ENCODE assay signal across 35 cellular contexts in genomic region chr9:33273972-33274328, GRCh38. TPM values are rescaled to one million over a fixed set of nuclear protein-coding genes. Genes with fewer than 3 reads are reported as not detected.
DNase-seq lines count a peak whose midpoint lies in the region; ATAC-seq and TF ChIP-seq lines count a peak whose summit lies in the region.
"Had no signal": no experiment of that assay in that cellular context is flagged by ENCODE, and none has a peak within 500 bp of the region (broad histone marks: within the 10 kb centered on the region; RNA-seq: fewer than 3 reads in every experiment).

No MANE protein-coding gene starts in this region.

- peak; percentile 52 for DNase-seq in Caki2 (ENCODE audit: low read depth)
- peak; percentile 69 for DNase-seq in HT1080 (ENCODE audit: low read depth)
- DNase-seq in kidney tubule cell (ENCODE audit: low spot score), result peak; percentile 44
- DNase-seq in heart right ventricle, result no peak
- no peak for DNase-seq in GM10266 (ENCODE audit: extremely low spot score)
- no peak for DNase-seq in NCI-H345 (lab: John Stamatoyannopoulos, UW)
- DNase-seq: activated CD4-positive, alpha-beta T cell treated with anti-CD3 and anti-CD28 coated beads, Interleukin-2, amount 10 ng/mL, durations not matched to agents 24 days and 14 days; activated CD8-positive, alpha-beta memory T cell treated with anti-CD3 and anti-CD28 coated beads for 24 hours; activated T-cell treated with anti-CD3 and anti-CD28 coated beads for 4 hours; adrenal gland; BE2C; CD8-positive, alpha-beta T cell; hypothalamus; mammary epithelial cell; NCI-H1694; NCI-H82; pancreas; SIG-M5; stimulated activated CD4-positive, alpha-beta T cell treated with anti-CD3 and anti-CD28 coated beads, Interleukin-2, amount 100 ng/mL, for 24 hours; stimulated activated CD8-positive, alpha-beta memory T cell treated with anti-CD3 and anti-CD28 coated beads, Interleukin-4, amount 100 ng/mL, for 48 hours; SW 1271; T1000; tibial artery had no signal

- peaks cover 5% of the 10 kb centered on the region for H3K4me1 Mint-ChIP-seq in activated T-helper 17 cell treated with anti-CD3 and anti-CD28 coated beads, Interleukin-2, amount 50 U/mL, for 72 hours

- H3K27ac Mint-ChIP-seq in activated T-helper 17 cell treated with anti-CD3 and anti-CD28 coated beads, Interleukin-2, amount 50 U/mL, for 72 hours, result peak overlapping the region; percentile 4
- H3K27ac Mint-ChIP-seq: CD8-positive, alpha-beta T cell had no signal

- WGBS in heart right ventricle, 2 donors, result 69 to 98% methylated on average over 2 of the region's 2 CpGs

- no peak overlapping the region for H3K4me3 ChIP-seq in heart right ventricle
- H3K4me3 ChIP-seq: adrenal gland, gastroesophageal sphincter, pancreas, smooth muscle cell, tibial artery, vagina had no signal

- intact Hi-C loops in heart right ventricle (cut with DNase I), result loop anchor here in 2 of 10 donors (10.0 kb wide), 2 partner anchors 61 to 71 kb away; no protein-coding TSS in a partner anchor

- H3K36me3 ChIP-seq in heart right ventricle, result peaks cover 3 to 100% (median 79%) of the 10 kb centered on the region in 9 donors

- no peak overlapping the region for H3K27ac ChIP-seq in heart right ventricle
- H3K27ac ChIP-seq: adrenal gland, gastroesophageal sphincter, pancreas, tibial artery, vagina had no signal

- H3K4me3 Mint-ChIP-seq in activated T-helper 17 cell treated with anti-CD3 and anti-CD28 coated beads, Interleukin-2, amount 50 U/mL, for 72 hours, result no peak overlapping the region
- H3K4me3 Mint-ChIP-seq: activated CD4-positive, alpha-beta T cell treated with anti-CD3 and anti-CD28 coated beads, Interleukin-2, amount 10 ng/mL, durations not matched to agents 24 days and 14 days; CD8-positive, alpha-beta T cell had no signal

- H3K27me3 Mint-ChIP-seq in activated T-helper 17 cell treated with anti-CD3 and anti-CD28 coated beads, Interleukin-2, amount 50 U/mL, for 72 hours, result no peaks in the 10 kb centered on the region
- H3K27me3 Mint-ChIP-seq: activated CD4-positive, alpha-beta T cell treated with anti-CD3 and anti-CD28 coated beads, Interleukin-2, amount 10 ng/mL, durations not matched to agents 24 days and 14 days had no signal

- no peaks in the 10 kb centered on the region for H3K4me1 ChIP-seq in heart right ventricle
- H3K4me1 ChIP-seq: adrenal gland, BE2C, gastroesophageal sphincter, pancreas, tibial artery, vagina had no signal

- H3K27me3 ChIP-seq in heart right ventricle, result no peaks in the 10 kb centered on the region
- H3K27me3 ChIP-seq: adrenal gland, BE2C, gastroesophageal sphincter, pancreas, tibial artery, vagina had no signal

- H3K9me3 ChIP-seq in heart right ventricle, result no peaks in the 10 kb centered on the region
- H3K9me3 ChIP-seq: adrenal gland, BE2C, gastroesophageal sphincter, pancreas, tibial artery, vagina had no signal

- ATAC-seq in activated T-helper 17 cell treated with anti-CD3 and anti-CD28 coated beads, Interleukin-2, amount 50 U/mL, for 72 hours (replicated peaks), result no peak
- ATAC-seq in heart right ventricle, result no peak
- ATAC-seq in HG02571 (IDR thresholded peaks at IDR 0.05; ENCODE audit: unreplicated experiment), result no peak
- ATAC-seq: CD8-positive, alpha-beta T cell; gastroesophageal sphincter; HCT116; HepG2; pancreas had no signal

- in situ Hi-C loops in Caki2 (cut with HindIII; ENCODE audit: low pct_unique_long_range_greater_than_20kb, low sequenced_read_pairs), result no loop called here

- TF ChIP-seq CTCF in heart right ventricle (IDR thresholded peaks at IDR 0.05) (no peak), GM10266 (IDR thresholded peaks at IDR 0.05; ENCODE audit: control insufficient read depth, insufficient read depth, low read depth, missing control alignments) (no peak)

- H3K36me3 Mint-ChIP-seq in activated T-helper 17 cell treated with anti-CD3 and anti-CD28 coated beads, Interleukin-2, amount 50 U/mL, for 72 hours (ENCODE audit: low read depth), result peaks cover 98% of the 10 kb centered on the region

- no peaks in the 10 kb centered on the region for H3K9me3 Mint-ChIP-seq in activated T-helper 17 cell treated with anti-CD3 and anti-CD28 coated beads, Interleukin-2, amount 50 U/mL, for 72 hours
- H3K9me3 Mint-ChIP-seq: activated CD4-positive, alpha-beta T cell treated with anti-CD3 and anti-CD28 coated beads, Interleukin-2, amount 10 ng/mL, durations not matched to agents 24 days and 14 days; CD8-positive, alpha-beta T cell had no signal

RNA-seq across cellular contexts. Expression of gene CHMP5, which starts 9.1 kb away (rescaled TPM):
- 87.3 and 121 TPM in 2 replicates for total RNA-seq in Caki2 (2014; rRNA removed; shearing (Covaris generic); ENCODE audit: low replicate concordance)
- total RNA-seq in HT1080 (2014; rRNA removed; shearing (Covaris generic)), result 86.5 and 87.5 TPM in 2 replicates
- polyA plus RNA-seq in HT1080 (2015; cell fraction: cytosol; rRNA removed), result 124 and 136 TPM in 2 replicates
- 100 and 103 TPM in 2 replicates for polyA plus RNA-seq in HT1080 (2015; cell fraction: nucleus; rRNA removed)
- total RNA-seq in activated T-helper 17 cell treated with anti-CD3 and anti-CD28 coated beads, Interleukin-2, amount 50 U/mL, for 72 hours, result 10 to 100 TPM; 54.7 to 70.0 TPM
- 10 to 100 TPM; 41.4 to 57.2 (median 53.5) TPM for total RNA-seq in heart right ventricle
- 10 to 100 TPM; 24.1 to 55.6 TPM for polyA plus RNA-seq in heart right ventricle

RNA-seq across cellular contexts. Expression of gene BAG1, which starts 9.4 kb away (rescaled TPM):
- 27.7 and 47.2 TPM in 2 replicates for total RNA-seq in Caki2 (2014; rRNA removed; shearing (Covaris generic); ENCODE audit: low replicate concordance)
- total RNA-seq in HT1080 (2014; rRNA removed; shearing (Covaris generic)), result 63.3 and 65.7 TPM in 2 replicates
- polyA plus RNA-seq in HT1080 (2015; cell fraction: cytosol; rRNA removed), result 49.8 and 51.9 TPM in 2 replicates
- 23.5 and 30.6 TPM in 2 replicates for polyA plus RNA-seq in HT1080 (2015; cell fraction: nucleus; rRNA removed)
- 10 to 100 TPM; 41.2 to 95.2 TPM for total RNA-seq in activated T-helper 17 cell treated with anti-CD3 and anti-CD28 coated beads, Interleukin-2, amount 50 U/mL, for 72 hours
- total RNA-seq in heart right ventricle, result 100 to 1,000 TPM in 8 of 10 donors, 10 to 100 TPM in 2; 95.3 to 159 (median 132) TPM
- polyA plus RNA-seq in heart right ventricle, result 100 to 1,000 TPM in 1 of 2 donors, 10 to 100 TPM in 1; 71.9 to 148 TPM

RNA-seq across cellular contexts. Expression of gene NFX1, which starts 16.4 kb away (rescaled TPM):
- total RNA-seq in Caki2 (2014; rRNA removed; shearing (Covaris generic); ENCODE audit: low replicate concordance), result 10.8 and 10.9 TPM in 2 replicates
- 21.5 and 28.2 TPM in 2 replicates for total RNA-seq in HT1080 (2014; rRNA removed; shearing (Covaris generic))
- 27.2 and 32.4 TPM in 2 replicates for polyA plus RNA-seq in HT1080 (2015; cell fraction: cytosol; rRNA removed)
- polyA plus RNA-seq in HT1080 (2015; cell fraction: nucleus; rRNA removed), result 46.4 and 53.9 TPM in 2 replicates
- total RNA-seq in activated T-helper 17 cell treated with anti-CD3 and anti-CD28 coated beads, Interleukin-2, amount 50 U/mL, for 72 hours, result 10 to 100 TPM; 32.0 to 56.5 TPM
- 10 to 100 TPM; 27.9 to 44.1 (median 34.5) TPM for total RNA-seq in heart right ventricle
- polyA plus RNA-seq in heart right ventricle, result 10 to 100 TPM; 14.5 to 15.1 TPM

RNA-seq across cellular contexts. Expression of gene SPINK4, which starts 34.0 kb away (rescaled TPM):
- not detected in 2 replicates for total RNA-seq in Caki2 (2014; rRNA removed; shearing (Covaris generic); ENCODE audit: low replicate concordance)
- not detected in 2 replicates for total RNA-seq in HT1080 (2014; rRNA removed; shearing (Covaris generic))
- not detected in 2 replicates for polyA plus RNA-seq in HT1080 (2015; cell fraction: cytosol; rRNA removed)
- polyA plus RNA-seq in HT1080 (2015; cell fraction: nucleus; rRNA removed), result not detected in 2 replicates
- total RNA-seq in activated T-helper 17 cell treated with anti-CD3 and anti-CD28 coated beads, Interleukin-2, amount 50 U/mL, for 72 hours, result not detected
- not detected for total RNA-seq in heart right ventricle
- not detected for polyA plus RNA-seq in heart right ventricle
- total RNA-seq: activated CD4-positive, alpha-beta T cell treated with anti-CD3 and anti-CD28 coated beads, Interleukin-2, amount 10 ng/mL, durations not matched to agents 24 days and 14 days; CD8-positive, alpha-beta T cell; chondrocyte; endothelial cell of umbilical vein; fibroblast of lung; gastroesophageal sphincter; mammary epithelial cell; NCI-H460; smooth muscle cell; vagina had no signal
- polyA plus RNA-seq: endothelial cell of umbilical vein, fibroblast of lung, mammary epithelial cell, neural cell, smooth muscle cell had no signal

Comparison
In these comparisons a context has a peak if more than half of its experiments do, and no peak if none do; other contexts are left out.
1. DNase-seq: peak in Caki2 (single experiment), HT1080 (single experiment) and kidney tubule cell (single experiment); none in heart right ventricle (0 of 2), GM10266 (single experiment) and NCI-H345 (single experiment).